In genomic region chr15:73959012-73959581, GRCh38 we compare ENCODE assay signal across 9 cellular contexts. TPM values are rescaled to one million over a fixed set of nuclear protein-coding genes. Genes with fewer than 3 reads are reported as not detected.
DNase-seq lines count a peak whose midpoint lies in the region; FAIRE-seq and TF ChIP-seq lines count a peak whose summit lies in the region.
"Had no signal": no experiment of that assay in that cellular context is flagged by ENCODE, and none has a peak within 500 bp of the region (broad histone marks: within the 10 kb centered on the region; RNA-seq: fewer than 3 reads in every experiment).

No MANE protein-coding gene starts in this region.

- in situ Hi-C loops in mammary epithelial cell (cut with MboI; ENCODE audit: low sequenced_read_pairs in 2 of 2), result no loop called here

- 62% methylated on average over 8 of the region's 8 CpGs for WGBS in mammary epithelial cell (ENCODE audit: low coverage, missing lambda C conversion rate)
- 36 to 40% (median 39%) methylated on average over 8 of the region's 8 CpGs for WGBS in small intestine, 3 donors

- CTCF ChIA-PET in PC-9 (lab: Charles Lee) (no interaction called here), mammary epithelial cell (lab: Charles Lee; ENCODE audit: low non-redundant PET) (no interaction called here), HEK293T (lab: Yijun Ruan, JAX) (interaction anchor here (0.7 to 1.1 kb wide), 2 partner anchors 14 to 89 kb away, joined by 3 read pairs; no protein-coding TSS in a partner anchor)

- no peak overlapping the region for H2AFZ ChIP-seq in PC-9
- H2AFZ ChIP-seq in mammary epithelial cell (ENCODE audit: low read depth, low read length), result no peak overlapping the region

- no peaks in the 10 kb centered on the region for H3K9me2 ChIP-seq in PC-9 (ENCODE audit: insufficient read depth)

- H3K27me3 ChIP-seq in PC-9 (ENCODE audit: insufficient read depth, low read depth) (no peaks in the 10 kb centered on the region), mammary epithelial cell (ENCODE audit: insufficient read depth, low read length) (no peaks in the 10 kb centered on the region), small intestine (ENCODE audit: control insufficient read depth in 2 of 2, insufficient read depth in 2 of 2, low read length in 2 of 2) (no peaks in the 10 kb centered on the region)

- POLR2A ChIA-PET in PC-9 (lab: Charles Lee; ENCODE audit: unreplicated experiment) (no interaction called here), HEK293T (lab: Yijun Ruan, JAX) (interaction anchor here (1.7 kb wide), 1 partner anchor 8 kb away, joined by 4 read pairs; no protein-coding TSS in a partner anchor)

- H3K4me1 ChIP-seq in PC-9 (replicated peaks; ENCODE audit: insufficient read depth) (peaks cover 49% of the 10 kb centered on the region), mammary epithelial cell (ENCODE audit: insufficient read depth, low read length) (peaks cover 39% of the 10 kb centered on the region), small intestine (ENCODE audit: control insufficient read depth in 2 of 2, insufficient read depth in 1 of 2, low read depth in 1 of 2, low read length in 1 of 2) (no peaks in the 10 kb centered on the region)

- H3K4me3 ChIP-seq in PC-9 (no peak overlapping the region), mammary epithelial cell (replicated peaks in 1 of 3; ENCODE audit: insufficient read depth in 1 of 3, low read depth in 2 of 3, low read length in 3 of 3) (no peak overlapping the region), small intestine (ENCODE audit: low read depth in 1 of 2, low read length in 2 of 2) (no peak overlapping the region)

- TF ChIP-seq CTCF in PC-9 (conservative IDR thresholded peaks at IDR 0.05) (no peak; the same call in 1 of the 2 replicates), mammary epithelial cell (conservative IDR thresholded peaks at IDR 0.05 in 1 of 2, IDR thresholded peaks at IDR 0.05 in 1 of 2; ENCODE audit: extremely low read depth in 1 of 2, insufficient read depth in 1 of 2, low read depth in 1 of 2, low read length in 2 of 2) (no peak)

- H3K9me3 ChIP-seq in PC-9 (ENCODE audit: insufficient read depth, low read depth), result no peaks in the 10 kb centered on the region
- H3K9me3 ChIP-seq in mammary epithelial cell (replicated peaks; ENCODE audit: insufficient read depth, low read length), result no peaks in the 10 kb centered on the region
- no peaks in the 10 kb centered on the region for H3K9me3 ChIP-seq in small intestine (ENCODE audit: control insufficient read depth, low read depth)

- no peak overlapping the region for H3K9ac ChIP-seq in mammary epithelial cell (ENCODE audit: insufficient read depth, low read length)

- H3K27ac ChIP-seq in PC-9 (peak overlapping the region; percentile 83; the same call in 1 of the 2 replicates), mammary epithelial cell (ENCODE audit: insufficient read depth, low read depth, low read length) (no peak overlapping the region), caudate nucleus (ENCODE audit: low read depth, low read length) (no peak overlapping the region), small intestine (ENCODE audit: low read depth in 1 of 2, low read length in 1 of 2) (no peak overlapping the region)

- peaks cover 34% of the 10 kb centered on the region; the same call in 1 of the 2 replicates for H3F3A ChIP-seq in PC-9 (ENCODE audit: insufficient read depth, low read depth)

- H3K79me2 ChIP-seq in PC-9 (ENCODE audit: low read depth) (no peaks in the 10 kb centered on the region), mammary epithelial cell (ENCODE audit: insufficient read depth, low read length) (no peaks in the 10 kb centered on the region)

- BruUV-seq in PC-9 (replicated peaks; lab: Mats Ljungman, UMichigan), result no TSS peak
- BruUV-seq in mammary epithelial cell (replicated peaks; lab: Mats Ljungman, UMichigan), result no TSS peak

- no peak for FAIRE-seq in small intestine (lab: Jason Lieb, UNC)
- FAIRE-seq: G401.6 had no signal

- no peaks in the 10 kb centered on the region for H3K36me3 ChIP-seq in PC-9 (ENCODE audit: low read depth)
- H3K36me3 ChIP-seq in mammary epithelial cell (ENCODE audit: insufficient read depth, low read length), result no peaks in the 10 kb centered on the region
- no peaks in the 10 kb centered on the region for H3K36me3 ChIP-seq in small intestine (ENCODE audit: control insufficient read depth in 2 of 2, insufficient read depth in 2 of 2, low read length in 2 of 2)

- peak overlapping the region; percentile 59 for H3K4me2 ChIP-seq in PC-9
- no peak overlapping the region for H3K4me2 ChIP-seq in mammary epithelial cell (ENCODE audit: insufficient read depth, low read depth, low read length)

- H4K20me1 ChIP-seq in PC-9 (ENCODE audit: insufficient read depth) (no peaks in the 10 kb centered on the region), mammary epithelial cell (ENCODE audit: insufficient read depth, low read length) (no peaks in the 10 kb centered on the region)

- intact Hi-C loops in PC-9 (cut with micrococcal nuclease; ENCODE audit: unreplicated experiment) (loop anchor here (5.0 kb wide), 1 partner anchor 168 kb away; no protein-coding TSS in a partner anchor), mammary epithelial cell (cut with micrococcal nuclease) (loop anchor here (5.0 kb wide), 1 partner anchor 348 kb away; no protein-coding TSS in a partner anchor)

- peak in 4 of 6 experiments; percentile 4 to 71 (median 61) for DNase-seq in stimulated activated naive CD4-positive, alpha-beta T cell (lab: John Stamatoyannopoulos, UW)
- no peak for DNase-seq in stimulated activated naive CD4-positive, alpha-beta T cell treated with Interleukin-2 at 50 U/mL for 16 hours (lab: John Stamatoyannopoulos, UW)
- DNase-seq in PC-9 (peak in 1 of 2 experiments; percentile 69), mammary epithelial cell (peak; percentile 30), caudate nucleus (lab: John Stamatoyannopoulos, UW) (no peak), small intestine (no peak), nucleus accumbens (lab: John Stamatoyannopoulos, UW) (no peak), HEK293T (ENCODE audit: extremely low spot score) (no peak)

- dilution Hi-C loops in mammary epithelial cell (cut with HindIII; ENCODE audit: low sequenced_read_pairs), result loop anchor here (5.0 to 25.0 kb wide), 2 partner anchors 83 to 353 kb away; no protein-coding TSS in a partner anchor

TF ChIP-seq in HEK293T, 16 proteins besides CTCF, POLR2A, EP300 and RAD21:
- no peak for TF ChIP-seq SUZ12 (IDR thresholded peaks at IDR 0.05)
- TF ChIP-seq LEF1 (IDR thresholded peaks at IDR 0.05; ENCODE audit: borderline replicate concordance), result no peak
- no peak for TF ChIP-seq L3MBTL2 (conservative IDR thresholded peaks at IDR 0.05)
- no peak for TF ChIP-seq FOXA1 (IDR thresholded peaks at IDR 0.05)
- TF ChIP-seq ARNT (IDR thresholded peaks at IDR 0.05), result no peak
- TF ChIP-seq BHLHE40 (IDR thresholded peaks at IDR 0.05; ENCODE audit: borderline replicate concordance), result no peak
- no peak for TF ChIP-seq FOXK2 (IDR thresholded peaks at IDR 0.05)
- no peak for TF ChIP-seq HDGF (IDR thresholded peaks at IDR 0.05; ENCODE audit: borderline replicate concordance)
- no peak for TF ChIP-seq ELF4 (IDR thresholded peaks at IDR 0.05)
- TF ChIP-seq NFRKB (IDR thresholded peaks at IDR 0.05), result no peak
- TF ChIP-seq TARDBP (IDR thresholded peaks at IDR 0.05), result no peak
- TF ChIP-seq FOXM1 (IDR thresholded peaks at IDR 0.05; ENCODE audit: borderline replicate concordance), result no peak
- no peak for TF ChIP-seq PKNOX1 (IDR thresholded peaks at IDR 0.05)
- no peak for TF ChIP-seq ZNF384 (IDR thresholded peaks at IDR 0.05)

RNA-seq across cellular contexts. Expression of gene LOXL1, which starts 32.8 kb away (rescaled TPM):
- 35.8 and 50.7 TPM in 2 replicates for total RNA-seq in PC-9 (2021)
- 10 to 100 TPM in 1 of 2 donors, 1 to 10 TPM in 1; 5.0 to 23.0 TPM for total RNA-seq in mammary epithelial cell
- polyA plus RNA-seq in mammary epithelial cell, result 18.7 TPM
- polyA minus RNA-seq in mammary epithelial cell, result 6.0 TPM
- polyA plus RNA-seq in small intestine, result 1 to 10 TPM; 2.2 to 6.1 (median 3.8) TPM

RNA-seq across cellular contexts. Expression of gene STOML1, which starts 33.0 kb away (rescaled TPM):
- total RNA-seq in PC-9 (2021), result 6.0 and 6.1 TPM in 2 replicates
- 10 to 100 TPM; 14.0 to 15.3 TPM for total RNA-seq in mammary epithelial cell
- 10.9 TPM for polyA plus RNA-seq in mammary epithelial cell
- 36.3 TPM for polyA minus RNA-seq in mammary epithelial cell
- 10 to 100 TPM in 1 of 3 donors, 1 to 10 TPM in 2; 7.8 to 22.1 (median 8.9) TPM for polyA plus RNA-seq in small intestine

RNA-seq across cellular contexts. Expression of gene PML, which starts 35.4 kb away (rescaled TPM):
- 67.2 and 81.8 TPM in 2 replicates for total RNA-seq in PC-9 (2021)
- 10 to 100 TPM; 38.7 to 55.5 TPM for total RNA-seq in mammary epithelial cell
- 16.8 TPM for polyA plus RNA-seq in mammary epithelial cell
- 54.1 TPM for polyA minus RNA-seq in mammary epithelial cell
- polyA plus RNA-seq in small intestine, result 10 to 100 TPM; 16.5 to 31.1 (median 28.3) TPM

Comparison
In these comparisons a context has a peak if more than half of its experiments do, and no peak if none do; other contexts are left out.
1. DNase-seq: peak in stimulated activated naive CD4-positive, alpha-beta T cell (4 of 6) and mammary epithelial cell (single experiment); none in stimulated activated naive CD4-positive, alpha-beta T cell treated with Interleukin-2 at 50 U/mL for 16 hours (single experiment), caudate nucleus (0 of 61), small intestine (single experiment), nucleus accumbens (0 of 56) and HEK293T (single experiment).